ENCODE assay signal across 1 cellular context in the genomic region with DNA sequence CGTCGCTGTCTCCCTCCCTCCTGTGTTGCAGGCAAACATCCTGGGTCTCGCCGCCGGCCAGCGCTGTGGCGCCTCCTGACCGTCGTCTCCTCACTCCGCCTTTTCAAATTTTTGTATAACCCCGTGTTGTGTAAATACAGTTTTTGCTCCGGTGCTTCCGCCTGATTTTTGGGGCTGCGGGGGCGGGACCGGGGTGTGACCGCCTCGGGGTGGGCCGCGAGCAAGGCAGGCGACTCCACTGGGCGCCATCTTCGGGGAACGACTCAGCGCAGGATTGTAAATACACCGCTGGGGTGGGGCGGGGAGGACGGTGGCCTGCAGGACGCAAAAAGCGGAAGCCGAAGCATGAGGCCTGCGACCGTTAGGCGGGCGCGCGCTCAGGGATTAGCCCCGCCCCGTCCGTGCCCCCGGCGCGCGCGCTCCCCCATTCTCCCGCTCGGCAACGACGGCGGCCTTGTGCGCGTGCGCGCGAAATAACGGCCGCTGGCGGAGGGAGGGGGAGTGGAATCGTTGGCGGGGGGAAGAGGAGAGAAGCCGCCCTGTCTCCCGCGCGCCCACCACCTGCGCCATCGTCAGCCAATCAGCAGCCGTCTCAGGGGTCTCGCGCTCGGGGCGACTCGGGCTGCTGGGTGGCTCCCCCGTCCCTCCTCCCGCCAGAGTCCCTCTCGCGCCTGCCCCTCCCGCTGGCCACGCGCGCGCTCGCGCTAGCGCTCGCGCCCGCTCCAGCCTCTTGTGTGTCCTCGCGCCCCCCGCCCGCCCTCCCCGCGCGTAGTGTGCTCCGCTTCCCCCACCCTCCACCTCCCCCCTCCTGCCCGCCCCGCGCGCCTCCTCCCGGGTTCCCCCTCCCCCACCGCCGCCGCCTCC.
TF ChIP-seq lines count a peak whose summit lies in the region.

No MANE protein-coding gene starts in this region.

TF ChIP-seq in WTC11, 78 proteins besides CTCF, POLR2A, EP300 and RAD21 (continued from another document and continues in another):
- TF ChIP-seq, protein P1, sequence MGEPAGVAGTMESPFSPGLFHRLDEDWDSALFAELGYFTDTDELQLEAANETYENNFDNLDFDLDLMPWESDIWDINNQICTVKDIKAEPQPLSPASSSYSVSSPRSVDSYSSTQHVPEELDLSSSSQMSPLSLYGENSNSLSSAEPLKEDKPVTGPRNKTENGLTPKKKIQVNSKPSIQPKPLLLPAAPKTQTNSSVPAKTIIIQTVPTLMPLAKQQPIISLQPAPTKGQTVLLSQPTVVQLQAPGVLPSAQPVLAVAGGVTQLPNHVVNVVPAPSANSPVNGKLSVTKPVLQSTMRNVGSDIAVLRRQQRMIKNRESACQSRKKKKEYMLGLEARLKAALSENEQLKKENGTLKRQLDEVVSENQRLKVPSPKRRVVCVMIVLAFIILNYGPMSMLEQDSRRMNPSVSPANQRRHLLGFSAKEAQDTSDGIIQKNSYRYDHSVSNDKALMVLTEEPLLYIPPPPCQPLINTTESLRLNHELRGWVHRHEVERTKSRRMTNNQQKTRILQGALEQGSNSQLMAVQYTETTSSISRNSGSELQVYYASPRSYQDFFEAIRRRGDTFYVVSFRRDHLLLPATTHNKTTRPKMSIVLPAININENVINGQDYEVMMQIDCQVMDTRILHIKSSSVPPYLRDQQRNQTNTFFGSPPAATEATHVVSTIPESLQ (CRISPR knock-in tag; IDR thresholded peaks at IDR 0.05) = no peak
- TF ChIP-seq, protein P2, sequence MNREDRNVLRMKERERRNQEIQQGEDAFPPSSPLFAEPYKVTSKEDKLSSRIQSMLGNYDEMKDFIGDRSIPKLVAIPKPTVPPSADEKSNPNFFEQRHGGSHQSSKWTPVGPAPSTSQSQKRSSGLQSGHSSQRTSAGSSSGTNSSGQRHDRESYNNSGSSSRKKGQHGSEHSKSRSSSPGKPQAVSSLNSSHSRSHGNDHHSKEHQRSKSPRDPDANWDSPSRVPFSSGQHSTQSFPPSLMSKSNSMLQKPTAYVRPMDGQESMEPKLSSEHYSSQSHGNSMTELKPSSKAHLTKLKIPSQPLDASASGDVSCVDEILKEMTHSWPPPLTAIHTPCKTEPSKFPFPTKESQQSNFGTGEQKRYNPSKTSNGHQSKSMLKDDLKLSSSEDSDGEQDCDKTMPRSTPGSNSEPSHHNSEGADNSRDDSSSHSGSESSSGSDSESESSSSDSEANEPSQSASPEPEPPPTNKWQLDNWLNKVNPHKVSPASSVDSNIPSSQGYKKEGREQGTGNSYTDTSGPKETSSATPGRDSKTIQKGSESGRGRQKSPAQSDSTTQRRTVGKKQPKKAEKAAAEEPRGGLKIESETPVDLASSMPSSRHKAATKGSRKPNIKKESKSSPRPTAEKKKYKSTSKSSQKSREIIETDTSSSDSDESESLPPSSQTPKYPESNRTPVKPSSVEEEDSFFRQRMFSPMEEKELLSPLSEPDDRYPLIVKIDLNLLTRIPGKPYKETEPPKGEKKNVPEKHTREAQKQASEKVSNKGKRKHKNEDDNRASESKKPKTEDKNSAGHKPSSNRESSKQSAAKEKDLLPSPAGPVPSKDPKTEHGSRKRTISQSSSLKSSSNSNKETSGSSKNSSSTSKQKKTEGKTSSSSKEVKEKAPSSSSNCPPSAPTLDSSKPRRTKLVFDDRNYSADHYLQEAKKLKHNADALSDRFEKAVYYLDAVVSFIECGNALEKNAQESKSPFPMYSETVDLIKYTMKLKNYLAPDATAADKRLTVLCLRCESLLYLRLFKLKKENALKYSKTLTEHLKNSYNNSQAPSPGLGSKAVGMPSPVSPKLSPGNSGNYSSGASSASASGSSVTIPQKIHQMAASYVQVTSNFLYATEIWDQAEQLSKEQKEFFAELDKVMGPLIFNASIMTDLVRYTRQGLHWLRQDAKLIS (CRISPR knock-in tag; IDR thresholded peaks at IDR 0.05; ENCODE audit: borderline replicate concordance) = peak; percentile 95
- TF ChIP-seq, protein P3, sequence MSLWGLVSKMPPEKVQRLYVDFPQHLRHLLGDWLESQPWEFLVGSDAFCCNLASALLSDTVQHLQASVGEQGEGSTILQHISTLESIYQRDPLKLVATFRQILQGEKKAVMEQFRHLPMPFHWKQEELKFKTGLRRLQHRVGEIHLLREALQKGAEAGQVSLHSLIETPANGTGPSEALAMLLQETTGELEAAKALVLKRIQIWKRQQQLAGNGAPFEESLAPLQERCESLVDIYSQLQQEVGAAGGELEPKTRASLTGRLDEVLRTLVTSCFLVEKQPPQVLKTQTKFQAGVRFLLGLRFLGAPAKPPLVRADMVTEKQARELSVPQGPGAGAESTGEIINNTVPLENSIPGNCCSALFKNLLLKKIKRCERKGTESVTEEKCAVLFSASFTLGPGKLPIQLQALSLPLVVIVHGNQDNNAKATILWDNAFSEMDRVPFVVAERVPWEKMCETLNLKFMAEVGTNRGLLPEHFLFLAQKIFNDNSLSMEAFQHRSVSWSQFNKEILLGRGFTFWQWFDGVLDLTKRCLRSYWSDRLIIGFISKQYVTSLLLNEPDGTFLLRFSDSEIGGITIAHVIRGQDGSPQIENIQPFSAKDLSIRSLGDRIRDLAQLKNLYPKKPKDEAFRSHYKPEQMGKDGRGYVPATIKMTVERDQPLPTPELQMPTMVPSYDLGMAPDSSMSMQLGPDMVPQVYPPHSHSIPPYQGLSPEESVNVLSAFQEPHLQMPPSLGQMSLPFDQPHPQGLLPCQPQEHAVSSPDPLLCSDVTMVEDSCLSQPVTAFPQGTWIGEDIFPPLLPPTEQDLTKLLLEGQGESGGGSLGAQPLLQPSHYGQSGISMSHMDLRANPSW (CRISPR knock-in tag; conservative IDR thresholded peaks at IDR 0.05; ENCODE audit: low read depth) = no peak; the same call in 1 of the 2 replicates
- TF ChIP-seq, protein P4, sequence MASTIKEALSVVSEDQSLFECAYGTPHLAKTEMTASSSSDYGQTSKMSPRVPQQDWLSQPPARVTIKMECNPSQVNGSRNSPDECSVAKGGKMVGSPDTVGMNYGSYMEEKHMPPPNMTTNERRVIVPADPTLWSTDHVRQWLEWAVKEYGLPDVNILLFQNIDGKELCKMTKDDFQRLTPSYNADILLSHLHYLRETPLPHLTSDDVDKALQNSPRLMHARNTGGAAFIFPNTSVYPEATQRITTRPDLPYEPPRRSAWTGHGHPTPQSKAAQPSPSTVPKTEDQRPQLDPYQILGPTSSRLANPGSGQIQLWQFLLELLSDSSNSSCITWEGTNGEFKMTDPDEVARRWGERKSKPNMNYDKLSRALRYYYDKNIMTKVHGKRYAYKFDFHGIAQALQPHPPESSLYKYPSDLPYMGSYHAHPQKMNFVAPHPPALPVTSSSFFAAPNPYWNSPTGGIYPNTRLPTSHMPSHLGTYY (CRISPR knock-in tag; IDR thresholded peaks at IDR 0.05) = peak; percentile 92
- TF ChIP-seq PRRX2 (CRISPR knock-in tag; IDR thresholded peaks at IDR 0.05) (peak; percentile 88; the same call in 1 of the 2 replicates), ESRRA (CRISPR knock-in tag; IDR thresholded peaks at IDR 0.05; ENCODE audit: borderline replicate concordance) (peak; percentile 78), ZNF416 (CRISPR knock-in tag; IDR thresholded peaks at IDR 0.05) (peak; percentile 88; the same call in 1 of the 2 replicates), TP53 (CRISPR knock-in tag; IDR thresholded peaks at IDR 0.05) (no peak), GRHL2 (CRISPR knock-in tag; IDR thresholded peaks at IDR 0.05; ENCODE audit: insufficient replicate concordance, severe bottlenecking) (no peak)
- TF ChIP-seq, protein P5, sequence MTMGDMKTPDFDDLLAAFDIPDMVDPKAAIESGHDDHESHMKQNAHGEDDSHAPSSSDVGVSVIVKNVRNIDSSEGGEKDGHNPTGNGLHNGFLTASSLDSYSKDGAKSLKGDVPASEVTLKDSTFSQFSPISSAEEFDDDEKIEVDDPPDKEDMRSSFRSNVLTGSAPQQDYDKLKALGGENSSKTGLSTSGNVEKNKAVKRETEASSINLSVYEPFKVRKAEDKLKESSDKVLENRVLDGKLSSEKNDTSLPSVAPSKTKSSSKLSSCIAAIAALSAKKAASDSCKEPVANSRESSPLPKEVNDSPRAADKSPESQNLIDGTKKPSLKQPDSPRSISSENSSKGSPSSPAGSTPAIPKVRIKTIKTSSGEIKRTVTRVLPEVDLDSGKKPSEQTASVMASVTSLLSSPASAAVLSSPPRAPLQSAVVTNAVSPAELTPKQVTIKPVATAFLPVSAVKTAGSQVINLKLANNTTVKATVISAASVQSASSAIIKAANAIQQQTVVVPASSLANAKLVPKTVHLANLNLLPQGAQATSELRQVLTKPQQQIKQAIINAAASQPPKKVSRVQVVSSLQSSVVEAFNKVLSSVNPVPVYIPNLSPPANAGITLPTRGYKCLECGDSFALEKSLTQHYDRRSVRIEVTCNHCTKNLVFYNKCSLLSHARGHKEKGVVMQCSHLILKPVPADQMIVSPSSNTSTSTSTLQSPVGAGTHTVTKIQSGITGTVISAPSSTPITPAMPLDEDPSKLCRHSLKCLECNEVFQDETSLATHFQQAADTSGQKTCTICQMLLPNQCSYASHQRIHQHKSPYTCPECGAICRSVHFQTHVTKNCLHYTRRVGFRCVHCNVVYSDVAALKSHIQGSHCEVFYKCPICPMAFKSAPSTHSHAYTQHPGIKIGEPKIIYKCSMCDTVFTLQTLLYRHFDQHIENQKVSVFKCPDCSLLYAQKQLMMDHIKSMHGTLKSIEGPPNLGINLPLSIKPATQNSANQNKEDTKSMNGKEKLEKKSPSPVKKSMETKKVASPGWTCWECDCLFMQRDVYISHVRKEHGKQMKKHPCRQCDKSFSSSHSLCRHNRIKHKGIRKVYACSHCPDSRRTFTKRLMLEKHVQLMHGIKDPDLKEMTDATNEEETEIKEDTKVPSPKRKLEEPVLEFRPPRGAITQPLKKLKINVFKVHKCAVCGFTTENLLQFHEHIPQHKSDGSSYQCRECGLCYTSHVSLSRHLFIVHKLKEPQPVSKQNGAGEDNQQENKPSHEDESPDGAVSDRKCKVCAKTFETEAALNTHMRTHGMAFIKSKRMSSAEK (CRISPR knock-in tag; IDR thresholded peaks at IDR 0.05; ENCODE audit: borderline replicate concordance) = peak; percentile 77; the same call in 1 of the 2 replicates
- TF ChIP-seq, protein P6, sequence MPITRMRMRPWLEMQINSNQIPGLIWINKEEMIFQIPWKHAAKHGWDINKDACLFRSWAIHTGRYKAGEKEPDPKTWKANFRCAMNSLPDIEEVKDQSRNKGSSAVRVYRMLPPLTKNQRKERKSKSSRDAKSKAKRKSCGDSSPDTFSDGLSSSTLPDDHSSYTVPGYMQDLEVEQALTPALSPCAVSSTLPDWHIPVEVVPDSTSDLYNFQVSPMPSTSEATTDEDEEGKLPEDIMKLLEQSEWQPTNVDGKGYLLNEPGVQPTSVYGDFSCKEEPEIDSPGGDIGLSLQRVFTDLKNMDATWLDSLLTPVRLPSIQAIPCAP (CRISPR knock-in tag; IDR thresholded peaks at IDR 0.05) = 0 out of 2 replicates have a peak, but pooled peaks have one; percentile 36
- TF ChIP-seq, protein P7, sequence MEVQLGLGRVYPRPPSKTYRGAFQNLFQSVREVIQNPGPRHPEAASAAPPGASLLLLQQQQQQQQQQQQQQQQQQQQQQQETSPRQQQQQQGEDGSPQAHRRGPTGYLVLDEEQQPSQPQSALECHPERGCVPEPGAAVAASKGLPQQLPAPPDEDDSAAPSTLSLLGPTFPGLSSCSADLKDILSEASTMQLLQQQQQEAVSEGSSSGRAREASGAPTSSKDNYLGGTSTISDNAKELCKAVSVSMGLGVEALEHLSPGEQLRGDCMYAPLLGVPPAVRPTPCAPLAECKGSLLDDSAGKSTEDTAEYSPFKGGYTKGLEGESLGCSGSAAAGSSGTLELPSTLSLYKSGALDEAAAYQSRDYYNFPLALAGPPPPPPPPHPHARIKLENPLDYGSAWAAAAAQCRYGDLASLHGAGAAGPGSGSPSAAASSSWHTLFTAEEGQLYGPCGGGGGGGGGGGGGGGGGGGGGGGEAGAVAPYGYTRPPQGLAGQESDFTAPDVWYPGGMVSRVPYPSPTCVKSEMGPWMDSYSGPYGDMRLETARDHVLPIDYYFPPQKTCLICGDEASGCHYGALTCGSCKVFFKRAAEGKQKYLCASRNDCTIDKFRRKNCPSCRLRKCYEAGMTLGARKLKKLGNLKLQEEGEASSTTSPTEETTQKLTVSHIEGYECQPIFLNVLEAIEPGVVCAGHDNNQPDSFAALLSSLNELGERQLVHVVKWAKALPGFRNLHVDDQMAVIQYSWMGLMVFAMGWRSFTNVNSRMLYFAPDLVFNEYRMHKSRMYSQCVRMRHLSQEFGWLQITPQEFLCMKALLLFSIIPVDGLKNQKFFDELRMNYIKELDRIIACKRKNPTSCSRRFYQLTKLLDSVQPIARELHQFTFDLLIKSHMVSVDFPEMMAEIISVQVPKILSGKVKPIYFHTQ (CRISPR knock-in tag; IDR thresholded peaks at IDR 0.05) = peak; percentile 81; the same call in 1 of the 2 replicates
- TF ChIP-seq, protein P8, sequence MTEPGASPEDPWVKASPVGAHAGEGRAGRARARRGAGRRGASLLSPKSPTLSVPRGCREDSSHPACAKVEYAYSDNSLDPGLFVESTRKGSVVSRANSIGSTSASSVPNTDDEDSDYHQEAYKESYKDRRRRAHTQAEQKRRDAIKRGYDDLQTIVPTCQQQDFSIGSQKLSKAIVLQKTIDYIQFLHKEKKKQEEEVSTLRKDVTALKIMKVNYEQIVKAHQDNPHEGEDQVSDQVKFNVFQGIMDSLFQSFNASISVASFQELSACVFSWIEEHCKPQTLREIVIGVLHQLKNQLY (CRISPR knock-in tag; IDR thresholded peaks at IDR 0.05) = no peak
- TF ChIP-seq, protein P9, sequence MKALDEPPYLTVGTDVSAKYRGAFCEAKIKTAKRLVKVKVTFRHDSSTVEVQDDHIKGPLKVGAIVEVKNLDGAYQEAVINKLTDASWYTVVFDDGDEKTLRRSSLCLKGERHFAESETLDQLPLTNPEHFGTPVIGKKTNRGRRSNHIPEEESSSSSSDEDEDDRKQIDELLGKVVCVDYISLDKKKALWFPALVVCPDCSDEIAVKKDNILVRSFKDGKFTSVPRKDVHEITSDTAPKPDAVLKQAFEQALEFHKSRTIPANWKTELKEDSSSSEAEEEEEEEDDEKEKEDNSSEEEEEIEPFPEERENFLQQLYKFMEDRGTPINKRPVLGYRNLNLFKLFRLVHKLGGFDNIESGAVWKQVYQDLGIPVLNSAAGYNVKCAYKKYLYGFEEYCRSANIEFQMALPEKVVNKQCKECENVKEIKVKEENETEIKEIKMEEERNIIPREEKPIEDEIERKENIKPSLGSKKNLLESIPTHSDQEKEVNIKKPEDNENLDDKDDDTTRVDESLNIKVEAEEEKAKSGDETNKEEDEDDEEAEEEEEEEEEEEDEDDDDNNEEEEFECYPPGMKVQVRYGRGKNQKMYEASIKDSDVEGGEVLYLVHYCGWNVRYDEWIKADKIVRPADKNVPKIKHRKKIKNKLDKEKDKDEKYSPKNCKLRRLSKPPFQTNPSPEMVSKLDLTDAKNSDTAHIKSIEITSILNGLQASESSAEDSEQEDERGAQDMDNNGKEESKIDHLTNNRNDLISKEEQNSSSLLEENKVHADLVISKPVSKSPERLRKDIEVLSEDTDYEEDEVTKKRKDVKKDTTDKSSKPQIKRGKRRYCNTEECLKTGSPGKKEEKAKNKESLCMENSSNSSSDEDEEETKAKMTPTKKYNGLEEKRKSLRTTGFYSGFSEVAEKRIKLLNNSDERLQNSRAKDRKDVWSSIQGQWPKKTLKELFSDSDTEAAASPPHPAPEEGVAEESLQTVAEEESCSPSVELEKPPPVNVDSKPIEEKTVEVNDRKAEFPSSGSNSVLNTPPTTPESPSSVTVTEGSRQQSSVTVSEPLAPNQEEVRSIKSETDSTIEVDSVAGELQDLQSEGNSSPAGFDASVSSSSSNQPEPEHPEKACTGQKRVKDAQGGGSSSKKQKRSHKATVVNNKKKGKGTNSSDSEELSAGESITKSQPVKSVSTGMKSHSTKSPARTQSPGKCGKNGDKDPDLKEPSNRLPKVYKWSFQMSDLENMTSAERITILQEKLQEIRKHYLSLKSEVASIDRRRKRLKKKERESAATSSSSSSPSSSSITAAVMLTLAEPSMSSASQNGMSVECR (CRISPR knock-in tag; IDR thresholded peaks at IDR 0.05; ENCODE audit: borderline replicate concordance) = peak; percentile 70; the same call in 1 of the 2 replicates
- TF ChIP-seq, protein P10, sequence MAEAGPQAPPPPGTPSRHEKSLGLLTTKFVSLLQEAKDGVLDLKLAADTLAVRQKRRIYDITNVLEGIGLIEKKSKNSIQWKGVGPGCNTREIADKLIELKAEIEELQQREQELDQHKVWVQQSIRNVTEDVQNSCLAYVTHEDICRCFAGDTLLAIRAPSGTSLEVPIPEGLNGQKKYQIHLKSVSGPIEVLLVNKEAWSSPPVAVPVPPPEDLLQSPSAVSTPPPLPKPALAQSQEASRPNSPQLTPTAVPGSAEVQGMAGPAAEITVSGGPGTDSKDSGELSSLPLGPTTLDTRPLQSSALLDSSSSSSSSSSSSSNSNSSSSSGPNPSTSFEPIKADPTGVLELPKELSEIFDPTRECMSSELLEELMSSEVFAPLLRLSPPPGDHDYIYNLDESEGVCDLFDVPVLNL (CRISPR knock-in tag; IDR thresholded peaks at IDR 0.05; ENCODE audit: borderline replicate concordance, low read depth) = peak; percentile 84
